In the genomic region with DNA sequence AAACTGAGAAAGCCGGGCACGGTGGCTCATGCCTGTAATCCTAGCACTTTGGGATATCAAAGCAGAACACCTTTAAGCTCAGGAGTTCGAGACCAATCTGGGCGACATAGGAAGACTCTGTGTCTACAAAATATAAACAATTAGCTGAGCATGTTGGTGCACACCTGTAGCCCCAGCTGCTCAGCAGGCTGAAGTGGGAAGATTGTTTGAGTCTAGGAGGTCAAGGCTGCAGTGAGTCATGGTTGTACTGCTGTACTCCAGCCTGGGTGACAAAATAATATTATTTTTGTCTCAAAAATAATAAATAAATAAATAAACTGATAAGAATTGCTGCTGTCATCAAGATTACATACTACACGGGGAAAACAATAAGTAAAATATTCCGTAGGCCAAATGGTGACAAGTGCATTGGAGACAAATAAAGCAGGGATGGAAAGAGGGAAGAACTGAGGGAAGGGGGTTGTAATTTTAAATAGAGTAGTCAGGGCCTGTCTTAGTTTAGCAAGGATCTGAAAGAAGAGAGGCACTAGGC, we compare ENCODE assay signal across 1 cellular context.
A peak's percentile ranks its signal among the peaks of the same experiment; 100 is the strongest.
TF ChIP-seq lines count a peak whose summit lies in the region.

No MANE protein-coding gene starts in this region.

TF ChIP-seq in HepG2, 621 proteins besides CTCF, POLR2A, EP300 and RAD21 (continued from another document and continues in another):
- TF ChIP-seq, protein P1, sequence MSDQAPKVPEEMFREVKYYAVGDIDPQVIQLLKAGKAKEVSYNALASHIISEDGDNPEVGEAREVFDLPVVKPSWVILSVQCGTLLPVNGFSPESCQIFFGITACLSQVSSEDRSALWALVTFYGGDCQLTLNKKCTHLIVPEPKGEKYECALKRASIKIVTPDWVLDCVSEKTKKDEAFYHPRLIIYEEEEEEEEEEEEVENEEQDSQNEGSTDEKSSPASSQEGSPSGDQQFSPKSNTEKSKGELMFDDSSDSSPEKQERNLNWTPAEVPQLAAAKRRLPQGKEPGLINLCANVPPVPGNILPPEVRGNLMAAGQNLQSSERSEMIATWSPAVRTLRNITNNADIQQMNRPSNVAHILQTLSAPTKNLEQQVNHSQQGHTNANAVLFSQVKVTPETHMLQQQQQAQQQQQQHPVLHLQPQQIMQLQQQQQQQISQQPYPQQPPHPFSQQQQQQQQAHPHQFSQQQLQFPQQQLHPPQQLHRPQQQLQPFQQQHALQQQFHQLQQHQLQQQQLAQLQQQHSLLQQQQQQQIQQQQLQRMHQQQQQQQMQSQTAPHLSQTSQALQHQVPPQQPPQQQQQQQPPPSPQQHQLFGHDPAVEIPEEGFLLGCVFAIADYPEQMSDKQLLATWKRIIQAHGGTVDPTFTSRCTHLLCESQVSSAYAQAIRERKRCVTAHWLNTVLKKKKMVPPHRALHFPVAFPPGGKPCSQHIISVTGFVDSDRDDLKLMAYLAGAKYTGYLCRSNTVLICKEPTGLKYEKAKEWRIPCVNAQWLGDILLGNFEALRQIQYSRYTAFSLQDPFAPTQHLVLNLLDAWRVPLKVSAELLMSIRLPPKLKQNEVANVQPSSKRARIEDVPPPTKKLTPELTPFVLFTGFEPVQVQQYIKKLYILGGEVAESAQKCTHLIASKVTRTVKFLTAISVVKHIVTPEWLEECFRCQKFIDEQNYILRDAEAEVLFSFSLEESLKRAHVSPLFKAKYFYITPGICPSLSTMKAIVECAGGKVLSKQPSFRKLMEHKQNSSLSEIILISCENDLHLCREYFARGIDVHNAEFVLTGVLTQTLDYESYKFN (CRISPR knock-in tag; conservative IDR thresholded peaks at IDR 0.05): peak; percentile 48; the same call in 1 of the 2 replicates
- TF ChIP-seq NCOR1 (IDR thresholded peaks at IDR 0.05; ENCODE audit: borderline replicate concordance, low read length) (no peak), LCORL (IDR thresholded peaks at IDR 0.05) (no peak), LCORL (CRISPR knock-in tag; IDR thresholded peaks at IDR 0.05) (no peak), SOX5 (CRISPR knock-in tag; IDR thresholded peaks at IDR 0.05; ENCODE audit: borderline replicate concordance) (peak; percentile 23; the same call in 1 of the 2 replicates), NFIB (CRISPR knock-in tag; IDR thresholded peaks at IDR 0.05; ENCODE audit: borderline replicate concordance) (no peak), YEATS2 (CRISPR knock-in tag; IDR thresholded peaks at IDR 0.05; ENCODE audit: borderline replicate concordance) (no peak), GATAD2A (CRISPR knock-in tag; IDR thresholded peaks at IDR 0.05) (peak; percentile 67), NRL (CRISPR knock-in tag; IDR thresholded peaks at IDR 0.05; ENCODE audit: borderline replicate concordance) (no peak), TBX2 (CRISPR knock-in tag; IDR thresholded peaks at IDR 0.05; ENCODE audit: borderline replicate concordance) (peak; percentile 34; the same call in 1 of the 2 replicates), SP2 (CRISPR knock-in tag; IDR thresholded peaks at IDR 0.05) (no peak), MBD4 (IDR thresholded peaks at IDR 0.05; ENCODE audit: borderline replicate concordance, low read length) (no peak), SP5 (CRISPR knock-in tag; IDR thresholded peaks at IDR 0.05; ENCODE audit: borderline replicate concordance, low read depth) (no peak), KLF15 (CRISPR knock-in tag; IDR thresholded peaks at IDR 0.05; ENCODE audit: borderline replicate concordance) (no peak), TBX3 (IDR thresholded peaks at IDR 0.05; ENCODE audit: borderline replicate concordance) (0 out of 2 replicates have a peak, but pooled peaks have one; percentile 16)
- TF ChIP-seq, protein P2, sequence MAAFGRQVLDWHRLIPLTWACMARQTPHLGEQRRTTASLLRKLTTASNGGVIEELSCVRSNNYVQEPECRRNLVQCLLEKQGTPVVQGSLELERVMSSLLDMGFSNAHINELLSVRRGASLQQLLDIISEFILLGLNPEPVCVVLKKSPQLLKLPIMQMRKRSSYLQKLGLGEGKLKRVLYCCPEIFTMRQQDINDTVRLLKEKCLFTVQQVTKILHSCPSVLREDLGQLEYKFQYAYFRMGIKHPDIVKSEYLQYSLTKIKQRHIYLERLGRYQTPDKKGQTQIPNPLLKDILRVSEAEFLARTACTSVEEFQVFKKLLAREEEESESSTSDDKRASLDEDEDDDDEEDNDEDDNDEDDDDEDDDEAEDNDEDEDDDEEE (CRISPR knock-in tag; IDR thresholded peaks at IDR 0.05): no peak
- TF ChIP-seq, protein P3, sequence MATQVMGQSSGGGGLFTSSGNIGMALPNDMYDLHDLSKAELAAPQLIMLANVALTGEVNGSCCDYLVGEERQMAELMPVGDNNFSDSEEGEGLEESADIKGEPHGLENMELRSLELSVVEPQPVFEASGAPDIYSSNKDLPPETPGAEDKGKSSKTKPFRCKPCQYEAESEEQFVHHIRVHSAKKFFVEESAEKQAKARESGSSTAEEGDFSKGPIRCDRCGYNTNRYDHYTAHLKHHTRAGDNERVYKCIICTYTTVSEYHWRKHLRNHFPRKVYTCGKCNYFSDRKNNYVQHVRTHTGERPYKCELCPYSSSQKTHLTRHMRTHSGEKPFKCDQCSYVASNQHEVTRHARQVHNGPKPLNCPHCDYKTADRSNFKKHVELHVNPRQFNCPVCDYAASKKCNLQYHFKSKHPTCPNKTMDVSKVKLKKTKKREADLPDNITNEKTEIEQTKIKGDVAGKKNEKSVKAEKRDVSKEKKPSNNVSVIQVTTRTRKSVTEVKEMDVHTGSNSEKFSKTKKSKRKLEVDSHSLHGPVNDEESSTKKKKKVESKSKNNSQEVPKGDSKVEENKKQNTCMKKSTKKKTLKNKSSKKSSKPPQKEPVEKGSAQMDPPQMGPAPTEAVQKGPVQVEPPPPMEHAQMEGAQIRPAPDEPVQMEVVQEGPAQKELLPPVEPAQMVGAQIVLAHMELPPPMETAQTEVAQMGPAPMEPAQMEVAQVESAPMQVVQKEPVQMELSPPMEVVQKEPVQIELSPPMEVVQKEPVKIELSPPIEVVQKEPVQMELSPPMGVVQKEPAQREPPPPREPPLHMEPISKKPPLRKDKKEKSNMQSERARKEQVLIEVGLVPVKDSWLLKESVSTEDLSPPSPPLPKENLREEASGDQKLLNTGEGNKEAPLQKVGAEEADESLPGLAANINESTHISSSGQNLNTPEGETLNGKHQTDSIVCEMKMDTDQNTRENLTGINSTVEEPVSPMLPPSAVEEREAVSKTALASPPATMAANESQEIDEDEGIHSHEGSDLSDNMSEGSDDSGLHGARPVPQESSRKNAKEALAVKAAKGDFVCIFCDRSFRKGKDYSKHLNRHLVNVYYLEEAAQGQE (IDR thresholded peaks at IDR 0.05; ENCODE audit: borderline replicate concordance in 1 of 2, low read depth in 1 of 2, low read length in 2 of 2): no peak
- TF ChIP-seq, protein P4, sequence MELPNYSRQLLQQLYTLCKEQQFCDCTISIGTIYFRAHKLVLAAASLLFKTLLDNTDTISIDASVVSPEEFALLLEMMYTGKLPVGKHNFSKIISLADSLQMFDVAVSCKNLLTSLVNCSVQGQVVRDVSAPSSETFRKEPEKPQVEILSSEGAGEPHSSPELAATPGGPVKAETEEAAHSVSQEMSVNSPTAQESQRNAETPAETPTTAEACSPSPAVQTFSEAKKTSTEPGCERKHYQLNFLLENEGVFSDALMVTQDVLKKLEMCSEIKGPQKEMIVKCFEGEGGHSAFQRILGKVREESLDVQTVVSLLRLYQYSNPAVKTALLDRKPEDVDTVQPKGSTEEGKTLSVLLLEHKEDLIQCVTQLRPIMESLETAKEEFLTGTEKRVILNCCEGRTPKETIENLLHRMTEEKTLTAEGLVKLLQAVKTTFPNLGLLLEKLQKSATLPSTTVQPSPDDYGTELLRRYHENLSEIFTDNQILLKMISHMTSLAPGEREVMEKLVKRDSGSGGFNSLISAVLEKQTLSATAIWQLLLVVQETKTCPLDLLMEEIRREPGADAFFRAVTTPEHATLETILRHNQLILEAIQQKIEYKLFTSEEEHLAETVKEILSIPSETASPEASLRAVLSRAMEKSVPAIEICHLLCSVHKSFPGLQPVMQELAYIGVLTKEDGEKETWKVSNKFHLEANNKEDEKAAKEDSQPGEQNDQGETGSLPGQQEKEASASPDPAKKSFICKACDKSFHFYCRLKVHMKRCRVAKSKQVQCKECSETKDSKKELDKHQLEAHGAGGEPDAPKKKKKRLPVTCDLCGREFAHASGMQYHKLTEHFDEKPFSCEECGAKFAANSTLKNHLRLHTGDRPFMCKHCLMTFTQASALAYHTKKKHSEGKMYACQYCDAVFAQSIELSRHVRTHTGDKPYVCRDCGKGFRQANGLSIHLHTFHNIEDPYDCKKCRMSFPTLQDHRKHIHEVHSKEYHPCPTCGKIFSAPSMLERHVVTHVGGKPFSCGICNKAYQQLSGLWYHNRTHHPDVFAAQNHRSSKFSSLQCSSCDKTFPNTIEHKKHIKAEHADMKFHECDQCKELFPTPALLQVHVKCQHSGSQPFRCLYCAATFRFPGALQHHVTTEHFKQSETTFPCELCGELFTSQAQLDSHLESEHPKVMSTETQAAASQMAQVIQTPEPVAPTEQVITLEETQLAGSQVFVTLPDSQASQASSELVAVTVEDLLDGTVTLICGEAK (IDR thresholded peaks at IDR 0.05): no peak
- TF ChIP-seq, protein P4 (CRISPR knock-in tag; IDR thresholded peaks at IDR 0.05): no peak
- TF ChIP-seq, protein P5, sequence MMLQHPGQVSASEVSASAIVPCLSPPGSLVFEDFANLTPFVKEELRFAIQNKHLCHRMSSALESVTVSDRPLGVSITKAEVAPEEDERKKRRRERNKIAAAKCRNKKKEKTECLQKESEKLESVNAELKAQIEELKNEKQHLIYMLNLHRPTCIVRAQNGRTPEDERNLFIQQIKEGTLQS (CRISPR knock-in tag; IDR thresholded peaks at IDR 0.05): 0 out of 2 replicates have a peak, but pooled peaks have one; percentile 60
- TF ChIP-seq, protein P6, sequence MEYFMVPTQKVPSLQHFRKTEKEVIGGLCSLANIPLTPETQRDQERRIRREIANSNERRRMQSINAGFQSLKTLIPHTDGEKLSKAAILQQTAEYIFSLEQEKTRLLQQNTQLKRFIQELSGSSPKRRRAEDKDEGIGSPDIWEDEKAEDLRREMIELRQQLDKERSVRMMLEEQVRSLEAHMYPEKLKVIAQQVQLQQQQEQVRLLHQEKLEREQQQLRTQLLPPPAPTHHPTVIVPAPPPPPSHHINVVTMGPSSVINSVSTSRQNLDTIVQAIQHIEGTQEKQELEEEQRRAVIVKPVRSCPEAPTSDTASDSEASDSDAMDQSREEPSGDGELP (IDR thresholded peaks at IDR 0.05; ENCODE audit: borderline replicate concordance, low read depth): peak; percentile 80; the same call in 1 of the 2 replicates
- TF ChIP-seq, protein P7, sequence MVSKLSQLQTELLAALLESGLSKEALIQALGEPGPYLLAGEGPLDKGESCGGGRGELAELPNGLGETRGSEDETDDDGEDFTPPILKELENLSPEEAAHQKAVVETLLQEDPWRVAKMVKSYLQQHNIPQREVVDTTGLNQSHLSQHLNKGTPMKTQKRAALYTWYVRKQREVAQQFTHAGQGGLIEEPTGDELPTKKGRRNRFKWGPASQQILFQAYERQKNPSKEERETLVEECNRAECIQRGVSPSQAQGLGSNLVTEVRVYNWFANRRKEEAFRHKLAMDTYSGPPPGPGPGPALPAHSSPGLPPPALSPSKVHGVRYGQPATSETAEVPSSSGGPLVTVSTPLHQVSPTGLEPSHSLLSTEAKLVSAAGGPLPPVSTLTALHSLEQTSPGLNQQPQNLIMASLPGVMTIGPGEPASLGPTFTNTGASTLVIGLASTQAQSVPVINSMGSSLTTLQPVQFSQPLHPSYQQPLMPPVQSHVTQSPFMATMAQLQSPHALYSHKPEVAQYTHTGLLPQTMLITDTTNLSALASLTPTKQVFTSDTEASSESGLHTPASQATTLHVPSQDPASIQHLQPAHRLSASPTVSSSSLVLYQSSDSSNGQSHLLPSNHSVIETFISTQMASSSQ (IDR thresholded peaks at IDR 0.05; ENCODE audit: low read depth): no peak
- TF ChIP-seq, protein P7 (CRISPR knock-in tag; IDR thresholded peaks at IDR 0.05; ENCODE audit: borderline replicate concordance): no peak
- TF ChIP-seq, protein P8, sequence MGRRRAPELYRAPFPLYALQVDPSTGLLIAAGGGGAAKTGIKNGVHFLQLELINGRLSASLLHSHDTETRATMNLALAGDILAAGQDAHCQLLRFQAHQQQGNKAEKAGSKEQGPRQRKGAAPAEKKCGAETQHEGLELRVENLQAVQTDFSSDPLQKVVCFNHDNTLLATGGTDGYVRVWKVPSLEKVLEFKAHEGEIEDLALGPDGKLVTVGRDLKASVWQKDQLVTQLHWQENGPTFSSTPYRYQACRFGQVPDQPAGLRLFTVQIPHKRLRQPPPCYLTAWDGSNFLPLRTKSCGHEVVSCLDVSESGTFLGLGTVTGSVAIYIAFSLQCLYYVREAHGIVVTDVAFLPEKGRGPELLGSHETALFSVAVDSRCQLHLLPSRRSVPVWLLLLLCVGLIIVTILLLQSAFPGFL (CRISPR knock-in tag; IDR thresholded peaks at IDR 0.05): no peak
